8 cellular contexts compared by ENCODE assay signal in genomic region chr17:21039839-21040575, GRCh38. TPM values are rescaled to one million over a fixed set of nuclear protein-coding genes. Genes with fewer than 3 reads are reported as not detected.
DNase-seq lines count a peak whose midpoint lies in the region; ATAC-seq and TF ChIP-seq lines count a peak whose summit lies in the region.

No MANE protein-coding gene starts in this region.

- H3K4me2 ChIP-seq in mesenchymal stem cell (ENCODE audit: low read length, poor library complexity, severe bottlenecking) = peak overlapping the region; percentile 89

- H3K27me3 ChIP-seq in HUES6 (ENCODE audit: control insufficient read depth, insufficient read depth, low read length) = no peaks in the 10 kb centered on the region
- H3K27me3 ChIP-seq in SJSA1 (replicated peaks) = no peaks in the 10 kb centered on the region
- no peaks in the 10 kb centered on the region for H3K27me3 ChIP-seq in breast epithelium
- H3K27me3 ChIP-seq in mesenchymal stem cell (ENCODE audit: control insufficient read depth in 1 of 2, insufficient read depth in 1 of 2, low read length in 2 of 2) = no peaks in the 10 kb centered on the region
- no peaks in the 10 kb centered on the region for H3K27me3 ChIP-seq in thoracic aorta (replicated peaks; ENCODE audit: insufficient read depth)

- H3K36me3 ChIP-seq in HUES6 (ENCODE audit: control insufficient read depth, insufficient read depth, low read length) = peaks cover 32% of the 10 kb centered on the region
- H3K36me3 ChIP-seq in SJSA1 = peaks cover 55% of the 10 kb centered on the region
- H3K36me3 ChIP-seq in breast epithelium = no peaks in the 10 kb centered on the region
- peaks cover 7 to 18% of the 10 kb centered on the region in 2 experiments for H3K36me3 ChIP-seq in mesenchymal stem cell (ENCODE audit: control insufficient read depth in 1 of 2, insufficient read depth in 2 of 2, low read depth in 1 of 2, low read length in 2 of 2)
- no peaks in the 10 kb centered on the region for H3K36me3 ChIP-seq in thoracic aorta

- ATAC-seq in thoracic aorta (ENCODE audit: insufficient number of reproducible peaks, low FRiP score, low read depth) = no peak
- no peak for ATAC-seq in HG02938 (IDR thresholded peaks at IDR 0.05; ENCODE audit: unreplicated experiment)
- no peak for ATAC-seq in GM19324 (IDR thresholded peaks at IDR 0.05; ENCODE audit: low FRiP score, unreplicated experiment)

- H3K14ac ChIP-seq in mesenchymal stem cell (ENCODE audit: low read length in 2 of 2) = no peak overlapping the region

- H3K23ac ChIP-seq in mesenchymal stem cell (ENCODE audit: low read length in 2 of 2) = no peak overlapping the region

- H4K8ac ChIP-seq in mesenchymal stem cell (ENCODE audit: low read length) = no peak overlapping the region

- H3K4me1 ChIP-seq in HUES6 (ENCODE audit: control insufficient read depth, insufficient read depth, low read length) (peaks cover 39% of the 10 kb centered on the region), SJSA1 (replicated peaks) (peaks cover 42% of the 10 kb centered on the region), breast epithelium (peaks cover 0 to 11% of the 10 kb centered on the region in 2 donors), mesenchymal stem cell (ENCODE audit: control insufficient read depth, insufficient read depth, low read depth, low read length) (peaks cover 9% of the 10 kb centered on the region), thoracic aorta (ENCODE audit: control insufficient read depth in 1 of 2, low read depth in 2 of 2) (peaks cover 47 to 66% of the 10 kb centered on the region in 2 donors)

- H3K9ac ChIP-seq in HUES6 (ENCODE audit: low read length) (peak overlapping the region; percentile 99), mesenchymal stem cell (ENCODE audit: low read length) (peak overlapping the region; percentile 98)

- peaks cover 1% of the 10 kb centered on the region for H3K79me1 ChIP-seq in mesenchymal stem cell (replicated peaks; ENCODE audit: low read length, poor library complexity, severe bottlenecking)

- H3K27ac ChIP-seq in HUES6 (ENCODE audit: low read depth, low read length) = peak overlapping the region; percentile 100; the same call in 1 of the 2 replicates
- H3K27ac ChIP-seq in SJSA1 = no peak overlapping the region
- H3K27ac ChIP-seq in breast epithelium = peak overlapping the region; percentile 99 to 100
- H3K27ac ChIP-seq in mesenchymal stem cell (ENCODE audit: low read length, poor library complexity, severe bottlenecking) = no peak overlapping the region
- peak overlapping the region in 1 of 2 donors; percentile 100 for H3K27ac ChIP-seq in thoracic aorta

- H3K18ac ChIP-seq in mesenchymal stem cell (ENCODE audit: low read depth in 1 of 2, low read length in 2 of 2) = no peak overlapping the region

- no peak overlapping the region for H2BK5ac ChIP-seq in mesenchymal stem cell (ENCODE audit: low read depth, low read length, poor library complexity, severe bottlenecking)

- H3K9me3 ChIP-seq in HUES6 (ENCODE audit: control insufficient read depth, insufficient read depth, low read depth, low read length) (no peaks in the 10 kb centered on the region), SJSA1 (replicated peaks) (no peaks in the 10 kb centered on the region), breast epithelium (no peaks in the 10 kb centered on the region), mesenchymal stem cell (ENCODE audit: control insufficient read depth, low read length) (no peaks in the 10 kb centered on the region), thoracic aorta (no peaks in the 10 kb centered on the region)

- TF ChIP-seq POLR2A in breast epithelium (IDR thresholded peaks at IDR 0.05) = no peak

- DNase-seq in COLO829 (ENCODE audit: low spot score) (peak; percentile 71), SJSA1 (ENCODE audit: low read depth in 1 of 2, low spot score in 2 of 2) (peak in 1 of 2 experiments; percentile 34), breast epithelium (ENCODE audit: low spot score in 2 of 2) (peak in 1 of 2 donors; percentile 46), mesenchymal stem cell (peak; percentile 54), thoracic aorta (ENCODE audit: low spot score) (no peak)

- WGBS in mesenchymal stem cell = 58% methylated on average over 6 of the region's 6 CpGs

- no peak overlapping the region for H2AK5ac ChIP-seq in mesenchymal stem cell (ENCODE audit: low read length, severe bottlenecking)

- H3K4me3 ChIP-seq in HUES6 (ENCODE audit: low read depth, low read length) (peak overlapping the region; percentile 100), SJSA1 (peak overlapping the region; percentile 99), breast epithelium (peak overlapping the region; percentile 86 to 96 (median 92)), mesenchymal stem cell (ENCODE audit: insufficient read depth in 1 of 2, low read depth in 1 of 2, low read length in 2 of 2) (peak overlapping the region in 1 of 2 experiments; percentile 89), thoracic aorta (peak overlapping the region; percentile 100)

- no peak overlapping the region for H2AFZ ChIP-seq in mesenchymal stem cell (ENCODE audit: low read depth, low read length)

- no peak overlapping the region for H2BK12ac ChIP-seq in mesenchymal stem cell (ENCODE audit: low read length in 2 of 2)

- intact Hi-C loops in breast epithelium (cut with DNase I; ENCODE audit: low total_unique reads) = no loop called here

- no peak overlapping the region for H2BK15ac ChIP-seq in mesenchymal stem cell (ENCODE audit: low read depth, poor library complexity, severe bottlenecking)

- no peak overlapping the region for H2BK120ac ChIP-seq in mesenchymal stem cell (ENCODE audit: low read depth, low read length)

- peak in 1 of 3 donors; percentile 41 for TF ChIP-seq CTCF in breast epithelium (IDR thresholded peaks at IDR 0.05)
- TF ChIP-seq CTCF in thoracic aorta (IDR thresholded peaks at IDR 0.05) = peak; percentile 21

- H3K4ac ChIP-seq in mesenchymal stem cell (ENCODE audit: low read depth in 1 of 2, low read length in 2 of 2) = no peak overlapping the region

- H4K91ac ChIP-seq in mesenchymal stem cell (ENCODE audit: low read length) = no peak overlapping the region

RNA-seq across cellular contexts. Expression of gene USP22, which starts 2.8 kb away (rescaled TPM):
- total RNA-seq in SJSA1 (2014; rRNA removed; shearing (Covaris generic)) = 111 and 167 TPM in 2 replicates
- total RNA-seq in breast epithelium = 100 to 1,000 TPM; 115 to 156 (median 139) TPM
- 105 TPM for polyA plus RNA-seq in mesenchymal stem cell (2013, experiment 1 of 2)
- 108 TPM for polyA plus RNA-seq in mesenchymal stem cell (2013, experiment 2 of 2)
- 100 to 1,000 TPM; 130 to 154 TPM for total RNA-seq in thoracic aorta

Comparison
In these comparisons a context has a peak if more than half of its experiments do, and no peak if none do; other contexts are left out.
1. H3K27ac ChIP-seq: peak in HUES6 (single experiment) and breast epithelium (2 of 2); none in SJSA1 (single experiment) and mesenchymal stem cell (single experiment).